ENCODE assay signal across 26 cellular contexts in genomic region chr4:158285429-158286216, GRCh38.
A peak's percentile ranks its signal among the peaks of the same experiment; 100 is the strongest.
DNase-seq lines count a peak whose midpoint lies in the region; ATAC-seq and TF ChIP-seq lines count a peak whose summit lies in the region.
"Had no signal": no experiment of that assay in that cellular context is flagged by ENCODE, and none has a peak within 500 bp of the region (broad histone marks: within the 10 kb centered on the region; RNA-seq: fewer than 3 reads in every experiment).

No MANE protein-coding gene starts in this region.

- H3K4me1 ChIP-seq in foreskin keratinocyte = peaks cover 5% of the 10 kb centered on the region
- H3K4me1 ChIP-seq: esophagus squamous epithelium, right atrium auricular region, SJCRH30, stomach, thyroid gland had no signal

- H3K27ac ChIP-seq in foreskin keratinocyte = no peak overlapping the region
- H3K27ac ChIP-seq: 22Rv1, esophagus squamous epithelium, ovary, right atrium auricular region, SJCRH30, stomach, thyroid gland had no signal

- peak; percentile 68 for ATAC-seq in HG02885 (IDR thresholded peaks at IDR 0.05; ENCODE audit: poor library complexity, unreplicated experiment)
- peak; percentile 81 for ATAC-seq in foreskin keratinocyte
- ATAC-seq: left colon had no signal

- H3K27me3 Mint-ChIP-seq in progenitor cell of endocrine pancreas = no peaks in the 10 kb centered on the region
- H3K27me3 Mint-ChIP-seq: activated CD4-positive, alpha-beta T cell treated with anti-CD3 and anti-CD28 coated beads, Interleukin-2, amount 10 ng/mL, durations not matched to agents 7 days and 5 days had no signal

- H3K9me3 Mint-ChIP-seq in progenitor cell of endocrine pancreas (ENCODE audit: low read depth) = no peaks in the 10 kb centered on the region
- H3K9me3 Mint-ChIP-seq: activated CD4-positive, alpha-beta T cell treated with anti-CD3 and anti-CD28 coated beads, Interleukin-2, amount 10 ng/mL, durations not matched to agents 7 days and 5 days had no signal

- H3K27me3 ChIP-seq in foreskin keratinocyte = no peaks in the 10 kb centered on the region
- H3K27me3 ChIP-seq: esophagus squamous epithelium, ovary, right atrium auricular region, SJCRH30, stomach, thyroid gland had no signal

- DNase-seq in DMS153 (lab: John Stamatoyannopoulos, UW) (peak; percentile 1), DMS153 treated with DMSO at 0.1 percent for 48 hours (lab: John Stamatoyannopoulos, UW; ENCODE audit: unreplicated experiment) (no peak), NCI-H69 (lab: John Stamatoyannopoulos, UW) (peak; percentile 26), foreskin keratinocyte (peak; percentile 51 to 82), NCI-H2029 treated with DMSO at 0.1 percent for 48 hours (lab: John Stamatoyannopoulos, UW) (no peak), LoVo (ENCODE audit: low spot score) (no peak), progenitor cell of endocrine pancreas (ENCODE audit: low spot score, unreplicated experiment) (no peak)
- DNase-seq: activated CD4-positive, alpha-beta T cell treated with anti-CD3 and anti-CD28 coated beads, Interleukin-2, amount 10 ng/mL, durations not matched to agents 7 days and 5 days; activated naive CD4-positive, alpha-beta T cell treated with anti-CD3 and anti-CD28 coated beads, Interleukin-2, amount 50 U/mL, for 16 hours; amniotic stem cell; effector memory CD4-positive, alpha-beta T cell; esophagus squamous epithelium; GOT3; left colon; NCI-H2107; NCI-H446 treated with DMSO at 0.1 percent for 48 hours; ovary; SJCRH30; stimulated activated CD4-positive, alpha-beta T cell treated with anti-CD3 and anti-CD28 coated beads, Interleukin-2, amount 100 ng/mL, for 24 hours; stomach; T1000; thyroid gland had no signal

- no peak for TF ChIP-seq CTCF in foreskin keratinocyte (conservative IDR thresholded peaks at IDR 0.05)
- TF ChIP-seq CTCF in progenitor cell of endocrine pancreas (IDR thresholded peaks at IDR 0.05; ENCODE audit: unreplicated experiment) = no peak

- no peaks in the 10 kb centered on the region for H3K4me1 Mint-ChIP-seq in progenitor cell of endocrine pancreas (ENCODE audit: low read depth)
- H3K4me1 Mint-ChIP-seq: activated CD4-positive, alpha-beta T cell treated with anti-CD3 and anti-CD28 coated beads, Interleukin-2, amount 10 ng/mL, durations not matched to agents 7 days and 5 days; CD14-positive monocyte had no signal

- no peak overlapping the region for H3K27ac Mint-ChIP-seq in progenitor cell of endocrine pancreas
- H3K27ac Mint-ChIP-seq: activated CD4-positive, alpha-beta T cell treated with anti-CD3 and anti-CD28 coated beads, Interleukin-2, amount 10 ng/mL, durations not matched to agents 7 days and 5 days; CD14-positive monocyte had no signal

- no peak overlapping the region for H3K4me3 Mint-ChIP-seq in progenitor cell of endocrine pancreas (ENCODE audit: low read depth)
- H3K4me3 Mint-ChIP-seq: activated CD4-positive, alpha-beta T cell treated with anti-CD3 and anti-CD28 coated beads, Interleukin-2, amount 10 ng/mL, durations not matched to agents 7 days and 5 days; CD14-positive monocyte had no signal

- H3K36me3 Mint-ChIP-seq in progenitor cell of endocrine pancreas (ENCODE audit: insufficient read depth) = no peaks in the 10 kb centered on the region
- H3K36me3 Mint-ChIP-seq: CD14-positive monocyte had no signal

Comparison
In these comparisons a context has a peak if more than half of its experiments do, and no peak if none do; other contexts are left out.
1. DNase-seq: peak in DMS153 (single experiment), NCI-H69 (single experiment) and foreskin keratinocyte (2 of 2); none in DMS153 treated with DMSO at 0.1 percent for 48 hours (single experiment), NCI-H2029 treated with DMSO at 0.1 percent for 48 hours (single experiment), LoVo (single experiment) and progenitor cell of endocrine pancreas (single experiment).